In genomic region chr10:101831169-101831811, GRCh38 we compare ENCODE assay signal across 10 cellular contexts. TPM values are rescaled to one million over a fixed set of nuclear protein-coding genes. Genes with fewer than 3 reads are reported as not detected.
DNase-seq lines count a peak whose midpoint lies in the region; ATAC-seq, FAIRE-seq and TF ChIP-seq lines count a peak whose summit lies in the region.
"Had no signal": no experiment of that assay in that cellular context is flagged by ENCODE, and none has a peak within 500 bp of the region (broad histone marks: within the 10 kb centered on the region; RNA-seq: fewer than 3 reads in every experiment).

No MANE protein-coding gene starts in this region.

- H3K27me3 ChIP-seq in A673 (replicated peaks; ENCODE audit: insufficient read depth, low read depth, low read length, poor library complexity) (no peaks in the 10 kb centered on the region), HUES48 (ENCODE audit: control insufficient read depth, insufficient read depth, low read length) (no peaks in the 10 kb centered on the region), bronchial epithelial cell (ENCODE audit: control insufficient read depth, insufficient read depth, low read length) (no peaks in the 10 kb centered on the region), mucosa of rectum (ENCODE audit: control insufficient read depth in 2 of 2, insufficient read depth in 2 of 2, low read length in 2 of 2) (no peaks in the 10 kb centered on the region)

- H3K4me3 ChIP-seq in A673 (ENCODE audit: low read depth, low read length, poor library complexity, severe bottlenecking): peak overlapping the region; percentile 46
- peak overlapping the region; percentile 64 for H3K4me3 ChIP-seq in HUES48 (ENCODE audit: low read depth, low read length)
- H3K4me3 ChIP-seq in bronchial epithelial cell (ENCODE audit: low read depth, low read length): peak overlapping the region; percentile 49
- peak overlapping the region; percentile 69 to 75 for H3K4me3 ChIP-seq in mucosa of rectum (ENCODE audit: low read length in 2 of 2)

- BruUV-seq in A673 (replicated peaks; lab: Mats Ljungman, UMichigan): no TSS peak

- peak; percentile 95 for FAIRE-seq in bronchial epithelial cell (lab: Jason Lieb, UNC)
- FAIRE-seq: islet of Langerhans had no signal

- CTCF ChIA-PET in A673 (lab: Charles Lee): interaction anchor here (1.6 kb wide), 1 partner anchor 10 kb away, joined by 7 read pairs; no protein-coding TSS in a partner anchor

- H3K9me3 ChIP-seq in A673 (ENCODE audit: low read depth, low read length, poor library complexity, severe bottlenecking) (no peaks in the 10 kb centered on the region), HUES48 (ENCODE audit: control insufficient read depth, insufficient read depth, low read length) (no peaks in the 10 kb centered on the region), mucosa of rectum (ENCODE audit: control insufficient read depth in 2 of 2, low read length in 2 of 2) (no peaks in the 10 kb centered on the region)

- ATAC-seq in HG02759 (IDR thresholded peaks at IDR 0.05; ENCODE audit: unreplicated experiment) (no peak), HG03354 (IDR thresholded peaks at IDR 0.05; ENCODE audit: poor library complexity, severe bottlenecking, unreplicated experiment) (no peak)

- POLR2A ChIA-PET in A673 (lab: Charles Lee; ENCODE audit: low non-redundant PET): no interaction called here

- DNase-seq in A673 (ENCODE audit: low spot score) (no peak), bronchial epithelial cell (ENCODE audit: low read depth) (no peak), NCI-H1930 (lab: John Stamatoyannopoulos, UW) (no peak), NCI-H446 (lab: John Stamatoyannopoulos, UW) (no peak)
- DNase-seq: NCI-H510A treated with DMSO at 0.1 percent for 48 hours had no signal

- H3K4me1 ChIP-seq in A673 (ENCODE audit: insufficient read depth, low read length, poor library complexity, severe bottlenecking) (peaks cover 10% of the 10 kb centered on the region), HUES48 (ENCODE audit: control insufficient read depth, insufficient read depth, low read length) (peaks cover 4% of the 10 kb centered on the region; the same call in 1 of the 2 replicates), mucosa of rectum (ENCODE audit: control insufficient read depth in 2 of 2, insufficient read depth in 2 of 2, low read length in 2 of 2) (peaks cover 10 to 17% of the 10 kb centered on the region in 2 donors)

- no peaks in the 10 kb centered on the region for H3K36me3 ChIP-seq in A673 (ENCODE audit: insufficient read depth, low read length, poor library complexity, severe bottlenecking)
- 0 out of 2 replicates have a peak, but pooled peaks cover 3% of the 10 kb centered on the region for H3K36me3 ChIP-seq in HUES48 (ENCODE audit: control insufficient read depth, insufficient read depth, low read length)
- peaks cover 1% of the 10 kb centered on the region for H3K36me3 ChIP-seq in bronchial epithelial cell (ENCODE audit: control insufficient read depth, insufficient read depth, low read length)
- H3K36me3 ChIP-seq in mucosa of rectum (ENCODE audit: control insufficient read depth in 2 of 2, insufficient read depth in 2 of 2, low read length in 2 of 2): peaks cover 0 to 3% of the 10 kb centered on the region in 2 donors

- TF ChIP-seq CTCF in A673 (conservative IDR thresholded peaks at IDR 0.05; ENCODE audit: low read depth, low read length): no peak
- TF ChIP-seq CTCF in bronchial epithelial cell (IDR thresholded peaks at IDR 0.05; ENCODE audit: insufficient read depth, low read length, severe bottlenecking): no peak

- H3K9ac ChIP-seq in HUES48 (ENCODE audit: low read depth, low read length): no peak overlapping the region
- H3K9ac ChIP-seq in mucosa of rectum (ENCODE audit: low read depth in 1 of 2, low read length in 2 of 2): peak overlapping the region; percentile 58 to 74

- H3K27ac ChIP-seq in A673 (ENCODE audit: low read depth, low read length, poor library complexity, severe bottlenecking) (peak overlapping the region; percentile 69), HUES48 (ENCODE audit: low read depth, low read length) (peak overlapping the region; percentile 39), mucosa of rectum (ENCODE audit: low read depth in 2 of 2, low read length in 2 of 2) (peak overlapping the region; percentile 58 to 85)

- intact Hi-C loops in A673 (cut with micrococcal nuclease; ENCODE audit: unreplicated experiment): no loop called here

RNA-seq across cellular contexts. Expression of gene KCNIP2, which starts 12.3 kb away (rescaled TPM):
- total RNA-seq in A673 (2021) (0.86 and 2.8 TPM in 2 replicates), bronchial epithelial cell (0.51 TPM in 1 of 2 replicates, not detected in the other)

RNA-seq across cellular contexts. Expression of gene OGA, which starts 13.0 kb away (rescaled TPM):
- total RNA-seq in A673 (2021): 109 and 114 TPM in 2 replicates
- total RNA-seq in bronchial epithelial cell: 96.4 and 176 TPM in 2 replicates

RNA-seq across cellular contexts. Expression of gene NPM3, which starts 48.0 kb away (rescaled TPM):
- total RNA-seq in A673 (2021) (94.7 and 98.2 TPM in 2 replicates), bronchial epithelial cell (128 and 158 TPM in 2 replicates)

RNA-seq across cellular contexts. Expression of gene FGF8, which starts 55.4 kb away (rescaled TPM):
- not detected in 2 replicates for total RNA-seq in A673 (2021)
- 0.26 and 0.38 TPM in 2 replicates for total RNA-seq in bronchial epithelial cell
